Comparison of ENCODE assay signal across 1 cellular context in the genomic region with DNA sequence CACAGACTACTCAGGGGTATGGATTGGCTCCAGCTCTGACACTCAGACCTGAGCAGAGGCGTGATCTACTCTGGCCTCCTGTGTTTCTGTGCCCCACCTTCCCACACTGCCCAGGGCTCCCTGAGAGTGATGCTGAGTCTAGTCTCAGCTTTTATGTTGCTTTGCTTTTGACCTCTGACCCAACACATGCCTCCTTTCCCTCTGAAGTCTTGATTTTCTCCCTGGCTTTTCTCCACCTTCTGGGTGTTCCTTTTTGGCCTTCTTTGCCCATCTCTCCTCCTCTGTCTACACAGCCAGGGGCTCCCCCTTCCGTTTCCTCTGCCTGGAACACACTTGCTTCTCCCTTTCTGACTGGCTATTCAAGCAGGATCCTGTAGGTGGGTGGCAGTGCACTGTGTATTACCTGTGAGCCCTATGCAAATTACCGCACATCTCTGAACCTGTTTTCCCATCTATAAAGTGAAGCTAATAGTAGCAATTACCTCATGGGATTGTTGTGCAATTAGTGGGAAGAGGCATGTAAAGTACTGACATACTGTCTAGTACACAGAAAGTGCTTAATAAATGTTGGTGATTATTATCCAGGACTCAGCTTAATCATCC.
TF ChIP-seq lines count a peak whose summit lies in the region.

No MANE protein-coding gene starts in this region.

TF ChIP-seq in endothelial cell of umbilical vein, 7 proteins besides CTCF, POLR2A, EP300 and RAD21:
- TF ChIP-seq, protein P1, sequence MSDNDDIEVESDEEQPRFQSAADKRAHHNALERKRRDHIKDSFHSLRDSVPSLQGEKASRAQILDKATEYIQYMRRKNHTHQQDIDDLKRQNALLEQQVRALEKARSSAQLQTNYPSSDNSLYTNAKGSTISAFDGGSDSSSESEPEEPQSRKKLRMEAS (IDR thresholded peaks at IDR 0.05; ENCODE audit: insufficient read depth, insufficient read length), result no peak
- TF ChIP-seq JUN (IDR thresholded peaks at IDR 0.05; ENCODE audit: borderline replicate concordance, insufficient read depth, insufficient read length, low read depth), result no peak
- TF ChIP-seq MYC (IDR thresholded peaks at IDR 0.05; ENCODE audit: low read depth, low read length), result no peak
- TF ChIP-seq GATA2 (IDR thresholded peaks at IDR 0.05; ENCODE audit: insufficient read depth, insufficient read length, low read depth, low read length), result no peak
- TF ChIP-seq EZH2 (IDR thresholded peaks at IDR 0.05; ENCODE audit: borderline replicate concordance, low read depth, low read length, severe bottlenecking), result no peak
- TF ChIP-seq FOS (IDR thresholded peaks at IDR 0.05; ENCODE audit: borderline replicate concordance, insufficient read depth, low read length), result no peak
- TF ChIP-seq POLR2AphosphoS5 (IDR thresholded peaks at IDR 0.05; ENCODE audit: insufficient read depth, low read depth, low read length), result no peak
